In the genomic region with DNA sequence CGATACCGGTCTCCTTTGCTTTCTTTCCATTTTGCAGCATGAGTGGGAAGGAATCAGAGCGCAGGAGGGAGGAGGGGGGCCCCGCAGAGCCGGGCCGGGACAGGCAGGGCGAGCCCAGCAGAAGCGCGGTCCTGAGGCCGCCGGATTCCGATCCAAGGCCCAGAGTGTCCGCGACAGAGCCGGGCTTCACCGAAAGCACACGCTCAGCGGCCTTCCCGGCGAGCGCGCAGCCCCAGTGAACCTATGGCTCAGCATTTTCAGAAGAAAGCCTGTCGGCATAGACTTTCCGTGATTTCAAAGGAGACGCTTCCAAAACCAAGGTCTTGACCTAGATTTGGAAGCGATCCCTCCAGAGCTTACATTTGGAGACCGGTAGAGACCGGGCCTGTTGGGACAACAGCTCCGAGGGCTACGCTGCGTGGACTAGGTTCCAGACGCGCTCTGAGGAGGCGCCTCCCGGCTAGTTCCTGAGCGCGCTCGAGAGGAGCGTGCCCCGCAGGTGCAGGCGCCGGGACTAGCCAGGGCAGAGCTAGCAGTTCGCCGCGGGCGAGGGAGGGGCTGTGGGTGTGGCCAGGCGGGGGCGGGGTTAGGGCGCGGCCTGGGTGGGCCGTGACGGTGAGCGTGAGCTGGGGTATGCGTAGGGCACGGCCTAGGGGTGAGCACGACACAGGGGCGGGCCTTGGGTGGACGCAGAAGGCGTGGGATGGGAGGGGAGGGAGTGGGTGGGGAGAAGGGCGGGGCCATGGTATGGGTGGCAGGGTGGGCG, we compare ENCODE assay signal across 8 cellular contexts. TPM values are rescaled to one million over a fixed set of nuclear protein-coding genes. Genes with fewer than 3 reads are reported as not detected.
DNase-seq lines count a peak whose midpoint lies in the region; ATAC-seq and TF ChIP-seq lines count a peak whose summit lies in the region.

No MANE protein-coding gene starts in this region.

- H3K4me1 ChIP-seq in CD8-positive, alpha-beta T cell (ENCODE audit: insufficient read depth, low read length): peaks cover 21% of the 10 kb centered on the region

- H3K27me3 ChIP-seq in CD8-positive, alpha-beta T cell (ENCODE audit: insufficient read depth, low read length): no peaks in the 10 kb centered on the region

- peak overlapping the region; percentile 97 for H3K4me3 ChIP-seq in CD8-positive, alpha-beta T cell (ENCODE audit: low read depth, low read length)

- H3K27ac Mint-ChIP-seq in CD8-positive, alpha-beta T cell: peak overlapping the region; percentile 71

- peak; percentile 93 for ATAC-seq in CD8-positive, alpha-beta T cell
- peak; percentile 93 for ATAC-seq in GM19463 (IDR thresholded peaks at IDR 0.05; ENCODE audit: unreplicated experiment)

- intact Hi-C loops in CD8-positive, alpha-beta T cell (cut with DNase I, micrococcal nuclease): loop anchor here (1.0 to 5.0 kb wide), 12 partner anchors 13 to 850 kb away; partner anchors contain the start of genes ARF1 (in 2 of the 2), JMJD4 (in 2 of the 2), SNAP47 (in 2 of the 2) and C1orf35 (in 1 of the 2)

- TF ChIP-seq CTCF in CD8-positive, alpha-beta T cell (IDR thresholded peaks at IDR 0.05): no peak

- no peaks in the 10 kb centered on the region for H3K9me3 ChIP-seq in CD8-positive, alpha-beta T cell (ENCODE audit: low read length)

- H3K4me1 Mint-ChIP-seq in CD8-positive, alpha-beta T cell (ENCODE audit: low read depth): peaks cover 21% of the 10 kb centered on the region

- peak overlapping the region; percentile 52 for H3K27ac ChIP-seq in CD8-positive, alpha-beta T cell (ENCODE audit: low read depth, low read length)

- POLR2A ChIA-PET in CD8-positive, alpha-beta T cell (lab: Charles Lee): interaction anchor here (1.0 to 1.9 kb wide), 9 partner anchors 9 to 1726 kb away, joined by 3 to 24 read pairs (median 4); partner anchors contain the start of gene H3-3A

- H3K9me3 Mint-ChIP-seq in CD8-positive, alpha-beta T cell: no peaks in the 10 kb centered on the region

- CTCF ChIA-PET in CD8-positive, alpha-beta T cell (lab: Charles Lee): interaction anchor here (0.9 to 2.1 kb wide), 5 partner anchors 22 to 163 kb away, joined by 3 to 7 read pairs (median 4); no protein-coding TSS in a partner anchor

- H3K27me3 Mint-ChIP-seq in CD8-positive, alpha-beta T cell (ENCODE audit: low read depth): no peaks in the 10 kb centered on the region

- H3K4me3 Mint-ChIP-seq in CD8-positive, alpha-beta T cell: peak overlapping the region; percentile 83

- no peaks in the 10 kb centered on the region for H3K36me3 Mint-ChIP-seq in CD8-positive, alpha-beta T cell

- no peaks in the 10 kb centered on the region for H3K36me3 ChIP-seq in CD8-positive, alpha-beta T cell (ENCODE audit: insufficient read depth, low read length)

- DNase-seq in CD8-positive, alpha-beta T cell: peak; percentile 92 to 97 (median 95)
- DNase-seq in HK-2 (ENCODE audit: unreplicated experiment): peak; percentile 98
- peak; percentile 95 for DNase-seq in NCI-H82 treated with DMSO at 0.1 percent for 48 hours (lab: John Stamatoyannopoulos, UW; ENCODE audit: unreplicated experiment)
- peak; percentile 90 to 93 for DNase-seq in activated CD8-positive, alpha-beta memory T cell treated with anti-CD3 and anti-CD28 coated beads for 1 hour (ENCODE audit: extremely low read depth in 1 of 2, low read depth in 1 of 2)
- peak; percentile 96 for DNase-seq in effector CD8-positive, alpha-beta T cell (lab: John Stamatoyannopoulos, UW)
- DNase-seq in medulla oblongata (ENCODE audit: extremely low spot score): peak; percentile 67
- peak; percentile 90 for DNase-seq in stimulated activated CD8-positive, alpha-beta memory T cell treated with anti-CD3 and anti-CD28 coated beads, Interleukin-12 subunit alpha, Interleukin-12 subunit beta, amount 100 ng/mL, for 1 hour (ENCODE audit: low read depth)

RNA-seq across cellular contexts. Expression of gene PRSS38, which starts 27.8 kb away (rescaled TPM):
- total RNA-seq in CD8-positive, alpha-beta T cell: not detected

RNA-seq across cellular contexts. Expression of gene SNAP47, which starts 52.5 kb away (rescaled TPM):
- 10 to 100 TPM; 11.0 to 13.8 TPM for total RNA-seq in CD8-positive, alpha-beta T cell

RNA-seq across cellular contexts. Expression of gene JMJD4, which starts 52.6 kb away (rescaled TPM):
- total RNA-seq in CD8-positive, alpha-beta T cell: 1 to 10 TPM; 7.4 to 9.5 TPM

Comparison
In these comparisons a context has a peak if more than half of its experiments do, and no peak if none do; other contexts are left out.
1. Peak in every context shown above with its lines: DNase-seq, ATAC-seq, H3K4me3 ChIP-seq and H3K27ac ChIP-seq.